In the genomic region with DNA sequence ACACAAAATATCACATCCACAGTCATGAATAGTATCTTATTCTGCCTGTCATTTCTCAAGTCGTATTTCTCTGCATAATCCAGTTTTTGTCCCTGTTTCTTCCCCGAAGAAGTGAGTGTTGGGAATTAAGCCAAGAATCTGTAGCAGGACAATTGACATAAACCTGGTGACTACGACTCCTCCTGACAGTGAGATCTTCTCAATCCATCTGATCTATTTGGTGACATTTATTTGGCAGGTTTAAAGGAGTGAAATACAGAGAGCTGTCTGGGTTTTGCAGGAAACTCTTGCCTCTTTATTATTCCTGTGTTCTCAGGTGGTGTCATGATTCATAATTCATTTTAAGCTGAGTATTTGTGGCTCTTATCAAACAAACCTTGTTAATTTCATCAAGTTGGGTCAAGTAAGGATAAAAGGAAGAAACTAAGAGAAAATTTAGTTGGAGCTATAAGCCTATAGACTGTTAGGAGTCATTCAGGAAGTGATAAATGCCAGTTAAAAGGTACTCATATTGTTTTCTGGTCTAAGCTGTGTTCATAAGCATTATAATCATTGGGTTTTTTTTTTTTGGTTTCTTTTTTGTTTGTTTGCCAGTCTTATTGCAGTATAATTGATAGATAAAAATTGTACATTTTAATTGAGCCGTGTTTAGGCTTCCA, we compare ENCODE assay signal across 15 cellular contexts.
"Had no signal": no experiment of that assay in that cellular context is flagged by ENCODE, and none has a peak within 500 bp of the region (broad histone marks: within the 10 kb centered on the region; RNA-seq: fewer than 3 reads in every experiment).

No MANE protein-coding gene starts in this region.

- H3K27me3 ChIP-seq: breast epithelium, heart left ventricle, ovary, suprapubic skin, upper lobe of left lung had no signal

- DNase-seq: activated CD4-positive, alpha-beta T cell treated with anti-CD3 and anti-CD28 coated beads for 4 hours; activated CD8-positive, alpha-beta memory T cell treated with anti-CD3 and anti-CD28 coated beads, Interleukin-2, amount 50 U/mL, for 48 hours; activated CD8-positive, alpha-beta T cell treated with anti-CD3 and anti-CD28 coated beads, Interleukin-2, amount 10 ng/mL, durations not matched to agents 7 days and 5 days; activated naive CD8-positive, alpha-beta T cell treated with anti-CD3 and anti-CD28 coated beads, Interleukin-2, amount 10 ng/mL, durations not matched to agents 7 days and 5 days; aorta; heart left ventricle; islet precursor cell; left ventricle myocardium inferior; nephron progenitor cell; ovary; stimulated activated CD4-positive, alpha-beta T cell treated with anti-CD3 and anti-CD28 coated beads, Interleukin-2, amount 100 ng/mL, for 48 hours; upper lobe of left lung; WERI-Rb-1 had no signal

- H3K36me3 ChIP-seq: breast epithelium, heart left ventricle, left ventricle myocardium inferior, ovary, suprapubic skin, upper lobe of left lung, WERI-Rb-1 had no signal

- H3K4me3 ChIP-seq: breast epithelium, heart left ventricle, left ventricle myocardium inferior, ovary, suprapubic skin, upper lobe of left lung had no signal

- ATAC-seq: activated CD8-positive, alpha-beta T cell treated with anti-CD3 and anti-CD28 coated beads, Interleukin-2, amount 10 ng/mL, durations not matched to agents 7 days and 5 days; heart left ventricle had no signal

- H3K4me1 ChIP-seq: breast epithelium, suprapubic skin, upper lobe of left lung had no signal

- H3K9me3 ChIP-seq: breast epithelium, heart left ventricle, ovary, suprapubic skin, upper lobe of left lung had no signal

- H3K27ac ChIP-seq: breast epithelium, heart left ventricle, left ventricle myocardium inferior, ovary, suprapubic skin, upper lobe of left lung, WERI-Rb-1 had no signal
